ENCODE assay signal across 15 cellular contexts in the genomic region with DNA sequence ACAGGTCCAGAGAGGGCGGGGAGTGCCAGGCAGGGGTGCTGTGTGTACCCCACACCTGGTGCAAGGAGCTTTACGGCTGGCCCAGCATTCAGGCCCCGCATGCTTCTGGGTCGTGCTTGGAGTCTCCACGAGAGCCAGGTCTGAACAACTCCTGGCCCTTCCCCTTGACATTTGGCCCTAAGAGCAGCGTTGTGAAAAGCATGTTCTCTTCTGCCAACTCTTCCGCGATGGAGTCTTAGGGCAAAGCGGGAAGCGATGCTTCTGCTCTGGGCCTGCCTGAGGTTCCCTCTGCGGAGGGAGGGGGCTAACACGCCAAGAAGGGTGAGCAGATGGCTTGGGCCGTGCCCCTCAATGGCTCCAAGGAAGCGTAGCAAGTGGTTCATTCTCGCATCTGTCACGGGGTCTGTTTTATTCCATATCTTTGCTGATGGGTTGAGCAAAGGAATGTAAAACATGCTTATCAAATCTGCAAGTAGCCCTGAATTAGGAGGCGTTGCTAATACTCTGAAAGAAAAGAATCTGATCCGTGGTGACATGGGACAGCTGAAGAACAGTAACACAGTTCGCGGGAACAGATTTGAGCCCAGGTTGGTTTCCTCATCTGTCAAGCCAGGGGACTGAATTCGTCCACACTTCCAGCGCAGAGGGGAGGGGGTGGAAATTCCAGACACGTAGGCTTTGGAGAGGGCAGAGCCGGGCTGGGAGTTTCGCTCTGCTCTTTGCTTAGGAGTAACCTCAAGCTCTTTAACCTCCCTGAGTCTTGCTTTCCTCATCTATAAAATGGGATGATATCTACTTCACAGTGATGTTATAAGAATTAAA. TPM values are rescaled to one million over a fixed set of nuclear protein-coding genes. Genes with fewer than 3 reads are reported as not detected.
A peak's percentile ranks its signal among the peaks of the same experiment; 100 is the strongest.
DNase-seq lines count a peak whose midpoint lies in the region; ATAC-seq, FAIRE-seq and TF ChIP-seq lines count a peak whose summit lies in the region.
"Had no signal": no experiment of that assay in that cellular context is flagged by ENCODE, and none has a peak within 500 bp of the region (broad histone marks: within the 10 kb centered on the region; RNA-seq: fewer than 3 reads in every experiment).

No MANE protein-coding gene starts in this region.

- DNase-seq in A673 (ENCODE audit: low spot score): no peak
- peak; percentile 56 for DNase-seq in G401 (ENCODE audit: low spot score)
- no peak for DNase-seq in WTC11 (ENCODE audit: low spot score)
- no peak for DNase-seq in left lobe of liver (ENCODE audit: low spot score)
- no peak for DNase-seq in tibial artery
- no peak for DNase-seq in pancreas
- no peak for DNase-seq in H54 (ENCODE audit: insufficient read length, low spot score)
- DNase-seq: activated gamma-delta T cell; body of pancreas; hippocampal formation; retina; stimulated activated CD4-positive, alpha-beta T cell treated with anti-CD3 and anti-CD28 coated beads, Interleukin-1b, Interleukin-23, amount 100 ng/mL, for 48 hours had no signal

- peak overlapping the region; percentile 42 for H3K27ac ChIP-seq in A673 (ENCODE audit: low read depth, low read length, poor library complexity, severe bottlenecking)
- H3K27ac ChIP-seq in tibial artery: no peak overlapping the region
- H3K27ac ChIP-seq in pancreas: no peak overlapping the region
- H3K27ac ChIP-seq: body of pancreas had no signal

- H3K4me3 Mint-ChIP-seq in WTC11: no peak overlapping the region

- intact Hi-C loops in A673 (cut with micrococcal nuclease; ENCODE audit: unreplicated experiment): loop anchor here (10.0 kb wide), 1 partner anchor 361 kb away; no protein-coding TSS in a partner anchor
- intact Hi-C loops in tibial artery (cut with DNase I; ENCODE audit: low total_unique reads): loop anchor here (10.0 kb wide), 1 partner anchor 71 kb away; no protein-coding TSS in a partner anchor
- intact Hi-C loops in pancreas (cut with DNase I): no loop called here

- no peak for FAIRE-seq in pancreas (lab: Jason Lieb, UNC)
- FAIRE-seq in H54 (lab: Jason Lieb, UNC): no peak
- FAIRE-seq: D721Med had no signal

- H3K27ac Mint-ChIP-seq in WTC11: peak overlapping the region; percentile 42; the same call in 1 of the 2 replicates

- ATAC-seq in WTC11 (no peak), left lobe of liver (peak; percentile 12), GM21360 (IDR thresholded peaks at IDR 0.05; ENCODE audit: unreplicated experiment) (no peak), pancreas (no peak)
- ATAC-seq: body of pancreas had no signal

- WGBS in pancreas, 2 donors: 83 to 84% methylated on average over 25 of the region's 25 CpGs

- in situ Hi-C loops in G401 (cut with HindIII; ENCODE audit: low sequenced_read_pairs): no loop called here

- peaks cover 5% of the 10 kb centered on the region; the same call in 1 of the 2 replicates for H3K36me3 Mint-ChIP-seq in WTC11

- BruUV-seq in A673 (replicated peaks; lab: Mats Ljungman, UMichigan): no TSS peak

- no peaks in the 10 kb centered on the region for H3K9me3 ChIP-seq in A673 (ENCODE audit: low read depth, low read length, poor library complexity, severe bottlenecking)
- H3K9me3 ChIP-seq in tibial artery: no peaks in the 10 kb centered on the region
- no peaks in the 10 kb centered on the region for H3K9me3 ChIP-seq in pancreas
- H3K9me3 ChIP-seq: body of pancreas had no signal

- POLR2A ChIA-PET in A673 (lab: Charles Lee; ENCODE audit: low non-redundant PET): no interaction called here
- POLR2A ChIA-PET in WTC11 (lab: Charles Lee): interaction anchor here (1.0 to 1.4 kb wide), 2 partner anchors 11 to 27 kb away, joined by 3 to 4 read pairs; no protein-coding TSS in a partner anchor

- H3K9me3 Mint-ChIP-seq in WTC11: no peaks in the 10 kb centered on the region

- no peaks in the 10 kb centered on the region for H3K27me3 ChIP-seq in A673 (replicated peaks; ENCODE audit: insufficient read depth, low read depth, low read length, poor library complexity)
- no peaks in the 10 kb centered on the region for H3K27me3 ChIP-seq in tibial artery
- no peaks in the 10 kb centered on the region for H3K27me3 ChIP-seq in pancreas
- H3K27me3 ChIP-seq: body of pancreas had no signal

- H3K4me3 ChIP-seq in A673 (ENCODE audit: low read depth, low read length, poor library complexity, severe bottlenecking) (no peak overlapping the region), tibial artery (no peak overlapping the region), pancreas (no peak overlapping the region)
- H3K4me3 ChIP-seq: body of pancreas, SK-N-MC had no signal

- peaks cover 26% of the 10 kb centered on the region for H3K36me3 ChIP-seq in A673 (ENCODE audit: insufficient read depth, low read length, poor library complexity, severe bottlenecking)
- peaks cover 10 to 50% (median 32%) of the 10 kb centered on the region in 3 donors for H3K36me3 ChIP-seq in tibial artery
- peaks cover 0 to 6% (median 0%) of the 10 kb centered on the region in 3 donors for H3K36me3 ChIP-seq in pancreas

- TF ChIP-seq POLR2A in H54 (IDR thresholded peaks at IDR 0.05; ENCODE audit: low read depth, low read length): no peak

- peaks cover 49% of the 10 kb centered on the region for H3K4me1 ChIP-seq in A673 (ENCODE audit: insufficient read depth, low read length, poor library complexity, severe bottlenecking)
- H3K4me1 ChIP-seq in tibial artery: peaks cover 7 to 40% (median 23%) of the 10 kb centered on the region in 4 donors
- no peaks in the 10 kb centered on the region for H3K4me1 ChIP-seq in pancreas
- H3K4me1 ChIP-seq: body of pancreas had no signal

- TF ChIP-seq CTCF in A673 (conservative IDR thresholded peaks at IDR 0.05; ENCODE audit: low read depth, low read length) (no peak), WTC11 (IDR thresholded peaks at IDR 0.05) (no peak), tibial artery (IDR thresholded peaks at IDR 0.05) (no peak), pancreas (IDR thresholded peaks at IDR 0.05) (no peak)

- CTCF ChIA-PET in A673 (lab: Charles Lee) (no interaction called here), WTC11 (lab: Charles Lee) (interaction anchor here (0.8 to 2.3 kb wide), 2 partner anchors 35 to 58 kb away, joined by 3 to 8 read pairs; no protein-coding TSS in a partner anchor)

- no peaks in the 10 kb centered on the region for H3K27me3 Mint-ChIP-seq in WTC11 (ENCODE audit: low read depth)

- H3K4me1 Mint-ChIP-seq in WTC11: peaks cover 21% of the 10 kb centered on the region

TF ChIP-seq in WTC11, 78 proteins besides CTCF, POLR2A, EP300 and RAD21:
- TF ChIP-seq, protein P1, sequence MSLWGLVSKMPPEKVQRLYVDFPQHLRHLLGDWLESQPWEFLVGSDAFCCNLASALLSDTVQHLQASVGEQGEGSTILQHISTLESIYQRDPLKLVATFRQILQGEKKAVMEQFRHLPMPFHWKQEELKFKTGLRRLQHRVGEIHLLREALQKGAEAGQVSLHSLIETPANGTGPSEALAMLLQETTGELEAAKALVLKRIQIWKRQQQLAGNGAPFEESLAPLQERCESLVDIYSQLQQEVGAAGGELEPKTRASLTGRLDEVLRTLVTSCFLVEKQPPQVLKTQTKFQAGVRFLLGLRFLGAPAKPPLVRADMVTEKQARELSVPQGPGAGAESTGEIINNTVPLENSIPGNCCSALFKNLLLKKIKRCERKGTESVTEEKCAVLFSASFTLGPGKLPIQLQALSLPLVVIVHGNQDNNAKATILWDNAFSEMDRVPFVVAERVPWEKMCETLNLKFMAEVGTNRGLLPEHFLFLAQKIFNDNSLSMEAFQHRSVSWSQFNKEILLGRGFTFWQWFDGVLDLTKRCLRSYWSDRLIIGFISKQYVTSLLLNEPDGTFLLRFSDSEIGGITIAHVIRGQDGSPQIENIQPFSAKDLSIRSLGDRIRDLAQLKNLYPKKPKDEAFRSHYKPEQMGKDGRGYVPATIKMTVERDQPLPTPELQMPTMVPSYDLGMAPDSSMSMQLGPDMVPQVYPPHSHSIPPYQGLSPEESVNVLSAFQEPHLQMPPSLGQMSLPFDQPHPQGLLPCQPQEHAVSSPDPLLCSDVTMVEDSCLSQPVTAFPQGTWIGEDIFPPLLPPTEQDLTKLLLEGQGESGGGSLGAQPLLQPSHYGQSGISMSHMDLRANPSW (CRISPR knock-in tag; conservative IDR thresholded peaks at IDR 0.05; ENCODE audit: low read depth): no peak
- no peak for TF ChIP-seq CREM (CRISPR knock-in tag; IDR thresholded peaks at IDR 0.05)
- TF ChIP-seq, protein P2, sequence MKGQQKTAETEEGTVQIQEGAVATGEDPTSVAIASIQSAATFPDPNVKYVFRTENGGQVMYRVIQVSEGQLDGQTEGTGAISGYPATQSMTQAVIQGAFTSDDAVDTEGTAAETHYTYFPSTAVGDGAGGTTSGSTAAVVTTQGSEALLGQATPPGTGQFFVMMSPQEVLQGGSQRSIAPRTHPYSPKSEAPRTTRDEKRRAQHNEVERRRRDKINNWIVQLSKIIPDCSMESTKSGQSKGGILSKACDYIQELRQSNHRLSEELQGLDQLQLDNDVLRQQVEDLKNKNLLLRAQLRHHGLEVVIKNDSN (CRISPR knock-in tag; IDR thresholded peaks at IDR 0.05): no peak
- TF ChIP-seq FOXJ3 (CRISPR knock-in tag; IDR thresholded peaks at IDR 0.05; ENCODE audit: borderline replicate concordance): no peak
- TF ChIP-seq EMX1 (CRISPR knock-in tag; IDR thresholded peaks at IDR 0.05): no peak
- TF ChIP-seq, protein P3, sequence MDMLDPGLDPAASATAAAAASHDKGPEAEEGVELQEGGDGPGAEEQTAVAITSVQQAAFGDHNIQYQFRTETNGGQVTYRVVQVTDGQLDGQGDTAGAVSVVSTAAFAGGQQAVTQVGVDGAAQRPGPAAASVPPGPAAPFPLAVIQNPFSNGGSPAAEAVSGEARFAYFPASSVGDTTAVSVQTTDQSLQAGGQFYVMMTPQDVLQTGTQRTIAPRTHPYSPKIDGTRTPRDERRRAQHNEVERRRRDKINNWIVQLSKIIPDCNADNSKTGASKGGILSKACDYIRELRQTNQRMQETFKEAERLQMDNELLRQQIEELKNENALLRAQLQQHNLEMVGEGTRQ (CRISPR knock-in tag; IDR thresholded peaks at IDR 0.05): no peak
- TF ChIP-seq, protein P4, sequence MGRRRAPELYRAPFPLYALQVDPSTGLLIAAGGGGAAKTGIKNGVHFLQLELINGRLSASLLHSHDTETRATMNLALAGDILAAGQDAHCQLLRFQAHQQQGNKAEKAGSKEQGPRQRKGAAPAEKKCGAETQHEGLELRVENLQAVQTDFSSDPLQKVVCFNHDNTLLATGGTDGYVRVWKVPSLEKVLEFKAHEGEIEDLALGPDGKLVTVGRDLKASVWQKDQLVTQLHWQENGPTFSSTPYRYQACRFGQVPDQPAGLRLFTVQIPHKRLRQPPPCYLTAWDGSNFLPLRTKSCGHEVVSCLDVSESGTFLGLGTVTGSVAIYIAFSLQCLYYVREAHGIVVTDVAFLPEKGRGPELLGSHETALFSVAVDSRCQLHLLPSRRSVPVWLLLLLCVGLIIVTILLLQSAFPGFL (CRISPR knock-in tag; IDR thresholded peaks at IDR 0.05; ENCODE audit: borderline replicate concordance): no peak
TF ChIP-seq in WTC11: peak in this region for 0.

RNA-seq across cellular contexts. Expression of a gene that starts 38.0 kb away (rescaled TPM):
- total RNA-seq in A673 (2021): 109 and 123 TPM in 2 replicates
- 11.5 and 11.8 TPM in 2 replicates for total RNA-seq in G401 (2014; rRNA removed; shearing (Covaris generic))
- 154 to 162 TPM (median 154 TPM) in 3 replicates for total RNA-seq in WTC11 (2021)
- total RNA-seq in left lobe of liver: 8.3 TPM
- 10 to 100 TPM; 13.7 to 30.9 (median 17.5) TPM for total RNA-seq in pancreas
- polyA plus RNA-seq in pancreas: 10 to 100 TPM; 10.3 to 19.1 TPM

Comparison
In these comparisons a context has a peak if more than half of its experiments do, and no peak if none do; other contexts are left out.
1. intact Hi-C loops: an anchor here in A673 (10.0 kb wide) and tibial artery (10.0 kb wide); none called in pancreas.